Comparison of ENCODE assay signal across 8 cellular contexts in genomic region chr6:52284460-52285173, GRCh38. TPM values are rescaled to one million over a fixed set of nuclear protein-coding genes. Genes with fewer than 3 reads are reported as not detected.
DNase-seq lines count a peak whose midpoint lies in the region; ATAC-seq, FAIRE-seq and TF ChIP-seq lines count a peak whose summit lies in the region.

Gene MCM3, minus strand, starts transcription at chr6:52284742. Its CDS starts 68 bp downstream, at chr6:52284674.

- peak; percentile 100 for FAIRE-seq in endothelial cell of umbilical vein (lab: Jason Lieb, UNC)

- intact Hi-C loops in Calu3 (cut with micrococcal nuclease; ENCODE audit: unreplicated experiment), result loop anchor here (5.0 kb wide), 1 partner anchor 378 kb away; no protein-coding TSS in a partner anchor
- intact Hi-C loops in endothelial cell of umbilical vein (cut with micrococcal nuclease), result loop anchor here (1.0 to 10.0 kb wide), 6 partner anchors 12 to 380 kb away; partner anchors contain the start of genes PAQR8 and TRAM2

- H3K9me3 Mint-ChIP-seq in Calu3 (ENCODE audit: low read depth, unreplicated experiment), result no peaks in the 10 kb centered on the region

- H3K79me2 ChIP-seq in OCI-LY1 (ENCODE audit: insufficient read depth, low read length) (peaks cover 31% of the 10 kb centered on the region), endothelial cell of umbilical vein (ENCODE audit: control insufficient read depth, insufficient read depth, low read length) (peaks cover 33% of the 10 kb centered on the region)

- H3K36me3 ChIP-seq in HUES64 (ENCODE audit: insufficient read depth, low read length) (peaks cover 38% of the 10 kb centered on the region), OCI-LY1 (ENCODE audit: insufficient read depth, low read length) (peaks cover 44% of the 10 kb centered on the region), endothelial cell of umbilical vein (ENCODE audit: control insufficient read depth in 2 of 2, extremely low read depth in 1 of 2, insufficient read depth in 2 of 2, low read length in 2 of 2) (peaks cover 0 to 13% of the 10 kb centered on the region in 2 experiments)

- no peaks in the 10 kb centered on the region for H3K9me1 ChIP-seq in endothelial cell of umbilical vein (replicated peaks; ENCODE audit: control insufficient read depth, extremely low read depth, insufficient read depth, low read length)

- POLR2A ChIA-PET in endothelial cell of umbilical vein (lab: Charles Lee), result interaction anchor here (0.8 kb wide), 1 partner anchor 79 kb away, joined by 3 read pairs; no protein-coding TSS in a partner anchor

- CTCF ChIA-PET in Calu3 (lab: Charles Lee), result interaction anchor here (0.8 to 1.6 kb wide), 6 partner anchors 21 to 134 kb away, joined by 3 to 9 read pairs (median 4); partner anchors contain the start of gene PAQR8
- CTCF ChIA-PET in endothelial cell of umbilical vein (lab: Charles Lee), result interaction anchor here (0.7 to 8.3 kb wide), 17 partner anchors 9 to 380 kb away, joined by 3 to 104 read pairs (median 8); partner anchors contain the start of gene PAQR8

- H2AFZ ChIP-seq in OCI-LY1 (ENCODE audit: low read length) (peak within 1 kb of the TSS; percentile 87), endothelial cell of umbilical vein (ENCODE audit: low read depth, low read length) (peak within 1 kb of the TSS; percentile 93)

- no peak within 1 kb of the TSS for H3K27ac Mint-ChIP-seq in Calu3 (ENCODE audit: unreplicated experiment)

- H3K27ac ChIP-seq in HUES64 (ENCODE audit: low read depth, low read length) (peak within 1 kb of the TSS; percentile 91), OCI-LY1 (ENCODE audit: low read depth, low read length, poor library complexity, severe bottlenecking) (peak within 1 kb of the TSS; percentile 95), endothelial cell of umbilical vein (ENCODE audit: insufficient read depth, low read depth, low read length) (peak within 1 kb of the TSS; percentile 51)

- H3F3A ChIP-seq in OCI-LY1 (ENCODE audit: insufficient read depth, low read length), result no peaks in the 10 kb centered on the region

- H3K4me3 ChIP-seq in HUES64 (ENCODE audit: low read length) (peak within 1 kb of the TSS; percentile 84), OCI-LY1 (ENCODE audit: low read depth, low read length, poor library complexity, severe bottlenecking) (peak within 1 kb of the TSS; percentile 98), endothelial cell of umbilical vein (replicated peaks in 1 of 3; ENCODE audit: insufficient read depth in 1 of 3, low read depth in 1 of 3, low read length in 3 of 3) (peak within 1 kb of the TSS; percentile 59 to 92 (median 71))

- TF ChIP-seq CTCF in Calu3 (IDR thresholded peaks at IDR 0.05; ENCODE audit: unreplicated experiment), result no peak
- no peak for TF ChIP-seq CTCF in OCI-LY1 (IDR thresholded peaks at IDR 0.05; ENCODE audit: low read length)
- no peak for TF ChIP-seq CTCF in endothelial cell of umbilical vein (IDR thresholded peaks at IDR 0.05; ENCODE audit: extremely low read depth in 1 of 2, insufficient read depth in 1 of 2, low read depth in 1 of 2, low read length in 2 of 2)

- H4K20me1 ChIP-seq in OCI-LY1 (ENCODE audit: insufficient read depth, low read length), result no peaks in the 10 kb centered on the region
- no peaks in the 10 kb centered on the region for H4K20me1 ChIP-seq in endothelial cell of umbilical vein (replicated peaks; ENCODE audit: control insufficient read depth, extremely low read depth, insufficient read depth, low read length)

- BruUV-seq in Calu3 (replicated peaks; lab: Mats Ljungman, UMichigan) (no TSS peak), endothelial cell of umbilical vein (replicated peaks; lab: Mats Ljungman, UMichigan) (TSS peak; percentile 45)

- WGBS in HUES64, result under 1% methylated on average over 51 of the region's 52 CpGs

- ATAC-seq in GM21447 (IDR thresholded peaks at IDR 0.05; ENCODE audit: unreplicated experiment), result peak; percentile 97

- no peak within 1 kb of the TSS for H3K4me3 Mint-ChIP-seq in Calu3 (ENCODE audit: low read depth, unreplicated experiment)

- H3K9me3 ChIP-seq in HUES64 (ENCODE audit: insufficient read depth, low read depth, low read length) (no peaks in the 10 kb centered on the region), OCI-LY1 (ENCODE audit: low read length) (no peaks in the 10 kb centered on the region), endothelial cell of umbilical vein (replicated peaks; ENCODE audit: control insufficient read depth, insufficient read depth, low read length) (no peaks in the 10 kb centered on the region)

- peaks cover 26% of the 10 kb centered on the region for H3K36me3 Mint-ChIP-seq in Calu3 (ENCODE audit: insufficient read depth, unreplicated experiment)

- peak; percentile 47 for TF ChIP-seq POLR2A in endothelial cell of umbilical vein (IDR thresholded peaks at IDR 0.05; ENCODE audit: low read depth, low read length)

- no peaks in the 10 kb centered on the region for H3K27me3 Mint-ChIP-seq in Calu3 (ENCODE audit: unreplicated experiment)

- H3K27me3 ChIP-seq in HUES64 (ENCODE audit: insufficient read depth, low read length) (no peaks in the 10 kb centered on the region), OCI-LY1 (ENCODE audit: insufficient read depth, low read length) (no peaks in the 10 kb centered on the region), endothelial cell of umbilical vein (ENCODE audit: control insufficient read depth in 2 of 2, insufficient read depth in 2 of 2, low read length in 2 of 2) (no peaks in the 10 kb centered on the region)

- DNase-seq in Calu3 (peak; percentile 97), endothelial cell of umbilical vein (ENCODE audit: low read depth, low spot score) (peak; percentile 100), midbrain (lab: John Stamatoyannopoulos, UW) (peak; percentile 100)
- DNase-seq in activated CD8-positive, alpha-beta memory T cell treated with anti-CD3 and anti-CD28 coated beads, Interleukin-2, amount 50 U/mL, for 4 hours, result peak; percentile 90
- peak; percentile 87 to 89 for DNase-seq in stimulated activated CD8-positive, alpha-beta memory T cell treated with anti-CD3 and anti-CD28 coated beads, Interleukin-2, amount 100 ng/mL, for 1 hour (ENCODE audit: low read depth in 2 of 2)

- H3K4me1 ChIP-seq in HUES64 (ENCODE audit: insufficient read depth, low read length), result peaks cover 15% of the 10 kb centered on the region
- peaks cover 53% of the 10 kb centered on the region for H3K4me1 ChIP-seq in OCI-LY1 (ENCODE audit: insufficient read depth, low read length, severe bottlenecking)
- peaks cover 15% of the 10 kb centered on the region for H3K4me1 ChIP-seq in endothelial cell of umbilical vein (ENCODE audit: control insufficient read depth, extremely low read depth, insufficient read depth, low read length)

- H3K4me2 ChIP-seq in OCI-LY1 (ENCODE audit: low read length) (peak within 1 kb of the TSS; percentile 99), endothelial cell of umbilical vein (ENCODE audit: insufficient read depth, low read length) (peak within 1 kb of the TSS; percentile 96)

- no peaks in the 10 kb centered on the region for H3K9me2 ChIP-seq in OCI-LY1 (ENCODE audit: low read depth, low read length)

- peak within 1 kb of the TSS; percentile 97 for H3K9ac ChIP-seq in HUES64 (ENCODE audit: low read depth, low read length)
- H3K9ac ChIP-seq in OCI-LY1 (ENCODE audit: low read length), result peak within 1 kb of the TSS; percentile 99
- H3K9ac ChIP-seq in endothelial cell of umbilical vein (replicated peaks; ENCODE audit: extremely low read depth, insufficient read depth, low read length), result peak within 1 kb of the TSS; percentile 84

- H3K4me1 Mint-ChIP-seq in Calu3 (ENCODE audit: low read depth, unreplicated experiment), result peaks cover 34% of the 10 kb centered on the region

- dilution Hi-C loops in endothelial cell of umbilical vein (cut with MboI; ENCODE audit: extremely low pct_ligation_motif_present, low sequenced_read_pairs), result loop anchor here (25.0 kb wide), 1 partner anchor 103 kb away; no protein-coding TSS in a partner anchor

TF ChIP-seq in endothelial cell of umbilical vein, 7 proteins besides CTCF, POLR2A, EP300 and RAD21:
- TF ChIP-seq POLR2AphosphoS5 (IDR thresholded peaks at IDR 0.05; ENCODE audit: insufficient read depth, low read depth, low read length) (peak; percentile 61), MAX (IDR thresholded peaks at IDR 0.05; ENCODE audit: insufficient read depth, insufficient read length) (peak; percentile 3), MYC (IDR thresholded peaks at IDR 0.05; ENCODE audit: low read depth, low read length) (no peak)
TF ChIP-seq in endothelial cell of umbilical vein: peak in this region for 2.

RNA-seq across cellular contexts. Expression of gene MCM3, which starts in this region (rescaled TPM):
- total RNA-seq in Calu3 (2022) (116 and 117 TPM in 2 replicates), endothelial cell of umbilical vein (80.6 and 81.6 TPM in 2 replicates)
- 200 TPM for polyA plus RNA-seq in HUES64 (2013, experiment 1 of 2)
- polyA plus RNA-seq in HUES64 (2013, experiment 2 of 2), result 189 TPM
- 50.3 and 57.2 TPM in 2 replicates for polyA plus RNA-seq in endothelial cell of umbilical vein
- 71.6 and 88.5 TPM in 2 replicates for polyA plus RNA-seq in endothelial cell of umbilical vein (2011; cell fraction: cytosol; rRNA removed)
- 107 and 153 TPM in 2 replicates for polyA plus RNA-seq in endothelial cell of umbilical vein (2011; cell fraction: nucleus; rRNA removed)
- polyA plus RNA-seq in endothelial cell of umbilical vein (2012), result 35.7 and 56.3 TPM in 2 replicates
- 99.5 and 110 TPM in 2 replicates for polyA minus RNA-seq in endothelial cell of umbilical vein
- polyA minus RNA-seq in endothelial cell of umbilical vein (2011; cell fraction: cytosol; rRNA and poly(A)+ RNA removed), result 113 TPM
- 37.7 and 72.2 TPM in 2 replicates for polyA minus RNA-seq in endothelial cell of umbilical vein (2011; cell fraction: nucleus; rRNA and poly(A)+ RNA removed)

Comparison
In these comparisons a context has a peak if more than half of its experiments do, and no peak if none do; other contexts are left out.
1. Peak in every context shown above with its lines: DNase-seq, ATAC-seq, H3K4me3 ChIP-seq and H3K27ac ChIP-seq.